ENCODE assay signal across 21 cellular contexts in the genomic region with DNA sequence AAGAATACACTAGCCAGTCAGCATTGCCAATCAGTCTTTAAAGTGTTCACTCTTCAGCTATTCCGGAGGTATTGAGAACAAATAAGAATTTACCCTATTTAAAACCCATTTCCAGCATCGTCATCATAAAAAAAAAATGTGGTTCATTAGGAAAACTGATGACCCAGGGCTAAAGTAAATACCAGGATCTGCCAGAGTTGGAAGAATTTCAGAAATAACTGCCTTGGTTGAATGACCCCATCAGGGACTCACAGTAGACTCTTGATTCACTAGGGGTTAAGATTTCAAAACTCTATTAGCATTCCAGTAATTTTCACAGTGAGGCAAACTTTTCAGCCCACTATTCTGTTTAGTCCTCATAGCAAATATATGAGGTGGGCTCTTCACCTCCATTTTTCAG.
A peak's percentile ranks its signal among the peaks of the same experiment; 100 is the strongest.
DNase-seq lines count a peak whose midpoint lies in the region; TF ChIP-seq lines count a peak whose summit lies in the region.
"Had no signal": no experiment of that assay in that cellular context is flagged by ENCODE, and none has a peak within 500 bp of the region (broad histone marks: within the 10 kb centered on the region; RNA-seq: fewer than 3 reads in every experiment).

No MANE protein-coding gene starts in this region.

- DNase-seq in NCI-H446 treated with DMSO at 0.1 percent for 48 hours (lab: John Stamatoyannopoulos, UW) (peak; percentile 73), epithelial cell of proximal tubule (ENCODE audit: low read depth) (peak; percentile 44), kidney tubule cell (ENCODE audit: low spot score) (peak; percentile 11), renal cortical epithelial cell (ENCODE audit: low read depth) (peak; percentile 90), nucleus accumbens (lab: John Stamatoyannopoulos, UW) (no peak), NCI-H2171 (lab: John Stamatoyannopoulos, UW) (no peak), cerebellum (ENCODE audit: low spot score) (no peak)
- DNase-seq: BE2C, DND-41, GM23248, H9, HFFc6, IMR-90, MV-4-11, NCI-H1105 treated with DMSO at 0.1 percent for 48 hours, NCI-H1694 treated with DMSO at 0.1 percent for 48 hours, NCI-H2081 treated with DMSO at 0.1 percent for 48 hours, NCI-H748 treated with DMSO at 0.1 percent for 48 hours, PC-9, RPMI8226, SHP77 had no signal

- no peak for TF ChIP-seq CTCF in epithelial cell of proximal tubule (conservative IDR thresholded peaks at IDR 0.05; ENCODE audit: low read depth, low read length)

- H3K4me3 ChIP-seq in epithelial cell of proximal tubule (ENCODE audit: low read depth, low read length), result no peak overlapping the region
- H3K4me3 ChIP-seq: GM23248, PC-9 had no signal

Comparison
In these comparisons a context has a peak if more than half of its experiments do, and no peak if none do; other contexts are left out.
1. DNase-seq: peak in NCI-H446 treated with DMSO at 0.1 percent for 48 hours (single experiment), epithelial cell of proximal tubule (single experiment), kidney tubule cell (single experiment) and renal cortical epithelial cell (single experiment); none in nucleus accumbens (0 of 56), NCI-H2171 (single experiment) and cerebellum (single experiment).